Comparison of ENCODE assay signal across 2 cellular contexts in the genomic region with DNA sequence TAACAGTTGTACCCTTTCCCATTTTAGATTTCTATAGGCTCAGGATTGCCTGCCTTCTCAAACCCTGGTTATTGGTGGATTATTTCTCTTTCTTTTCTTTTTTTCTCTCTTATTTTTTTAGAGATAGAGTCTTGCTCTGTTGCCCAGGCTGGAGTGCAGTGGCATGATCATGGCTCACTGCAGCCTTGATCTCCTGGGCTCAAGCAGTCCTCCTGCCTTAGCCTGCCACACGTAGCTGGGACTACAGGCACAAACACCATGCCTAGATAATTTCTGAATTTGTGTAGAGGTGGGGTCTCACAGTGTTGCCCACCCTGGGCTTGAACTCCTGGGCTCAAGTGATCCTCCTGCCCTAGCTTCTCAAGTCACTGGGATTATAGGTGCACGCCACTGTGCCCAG.
A peak's percentile ranks its signal among the peaks of the same experiment; 100 is the strongest.
TF ChIP-seq lines count a peak whose summit lies in the region.

No MANE protein-coding gene starts in this region.

TF ChIP-seq in HepG2, 621 proteins besides CTCF, POLR2A, EP300 and RAD21:
- TF ChIP-seq EED (CRISPR knock-in tag; IDR thresholded peaks at IDR 0.05) (no peak), ZNF121 (CRISPR knock-in tag; IDR thresholded peaks at IDR 0.05) (peak; percentile 66; the same call in 1 of the 2 replicates)

TF ChIP-seq in SK-N-SH treated with all-trans-retinoic acid at 6 μM for 48 hours, 23 proteins besides CTCF, POLR2A, EP300 and RAD21:
- TF ChIP-seq ISL1 (CRISPR knock-in tag; IDR thresholded peaks at IDR 0.05): no peak
- TF ChIP-seq, protein P1, sequence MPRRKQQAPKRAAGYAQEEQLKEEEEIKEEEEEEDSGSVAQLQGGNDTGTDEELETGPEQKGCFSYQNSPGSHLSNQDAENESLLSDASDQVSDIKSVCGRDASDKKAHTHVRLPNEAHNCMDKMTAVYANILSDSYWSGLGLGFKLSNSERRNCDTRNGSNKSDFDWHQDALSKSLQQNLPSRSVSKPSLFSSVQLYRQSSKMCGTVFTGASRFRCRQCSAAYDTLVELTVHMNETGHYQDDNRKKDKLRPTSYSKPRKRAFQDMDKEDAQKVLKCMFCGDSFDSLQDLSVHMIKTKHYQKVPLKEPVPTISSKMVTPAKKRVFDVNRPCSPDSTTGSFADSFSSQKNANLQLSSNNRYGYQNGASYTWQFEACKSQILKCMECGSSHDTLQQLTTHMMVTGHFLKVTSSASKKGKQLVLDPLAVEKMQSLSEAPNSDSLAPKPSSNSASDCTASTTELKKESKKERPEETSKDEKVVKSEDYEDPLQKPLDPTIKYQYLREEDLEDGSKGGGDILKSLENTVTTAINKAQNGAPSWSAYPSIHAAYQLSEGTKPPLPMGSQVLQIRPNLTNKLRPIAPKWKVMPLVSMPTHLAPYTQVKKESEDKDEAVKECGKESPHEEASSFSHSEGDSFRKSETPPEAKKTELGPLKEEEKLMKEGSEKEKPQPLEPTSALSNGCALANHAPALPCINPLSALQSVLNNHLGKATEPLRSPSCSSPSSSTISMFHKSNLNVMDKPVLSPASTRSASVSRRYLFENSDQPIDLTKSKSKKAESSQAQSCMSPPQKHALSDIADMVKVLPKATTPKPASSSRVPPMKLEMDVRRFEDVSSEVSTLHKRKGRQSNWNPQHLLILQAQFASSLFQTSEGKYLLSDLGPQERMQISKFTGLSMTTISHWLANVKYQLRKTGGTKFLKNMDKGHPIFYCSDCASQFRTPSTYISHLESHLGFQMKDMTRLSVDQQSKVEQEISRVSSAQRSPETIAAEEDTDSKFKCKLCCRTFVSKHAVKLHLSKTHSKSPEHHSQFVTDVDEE (CRISPR knock-in tag; IDR thresholded peaks at IDR 0.05): no peak
- no peak for TF ChIP-seq SNAI2 (CRISPR knock-in tag; IDR thresholded peaks at IDR 0.05)
- no peak for TF ChIP-seq GLIS3 (CRISPR knock-in tag; IDR thresholded peaks at IDR 0.05)
- no peak for TF ChIP-seq ZFP30 (CRISPR knock-in tag; IDR thresholded peaks at IDR 0.05)
- TF ChIP-seq OSR1 (CRISPR knock-in tag; IDR thresholded peaks at IDR 0.05): no peak
- no peak for TF ChIP-seq ZFP3 (CRISPR knock-in tag; IDR thresholded peaks at IDR 0.05)
- no peak for TF ChIP-seq ZC3H10 (CRISPR knock-in tag; IDR thresholded peaks at IDR 0.05)
- TF ChIP-seq ESRRG (CRISPR knock-in tag; IDR thresholded peaks at IDR 0.05): no peak
- TF ChIP-seq BACH2 (CRISPR knock-in tag; IDR thresholded peaks at IDR 0.05; ENCODE audit: borderline replicate concordance): no peak
- TF ChIP-seq ZNF70 (CRISPR knock-in tag; IDR thresholded peaks at IDR 0.05): no peak
- TF ChIP-seq TCF4 (CRISPR knock-in tag; IDR thresholded peaks at IDR 0.05; ENCODE audit: borderline replicate concordance): no peak
- no peak for TF ChIP-seq TOX (CRISPR knock-in tag; IDR thresholded peaks at IDR 0.05; ENCODE audit: borderline replicate concordance)
- no peak for TF ChIP-seq PPARA (CRISPR knock-in tag; IDR thresholded peaks at IDR 0.05; ENCODE audit: borderline replicate concordance)
- TF ChIP-seq, protein P2, sequence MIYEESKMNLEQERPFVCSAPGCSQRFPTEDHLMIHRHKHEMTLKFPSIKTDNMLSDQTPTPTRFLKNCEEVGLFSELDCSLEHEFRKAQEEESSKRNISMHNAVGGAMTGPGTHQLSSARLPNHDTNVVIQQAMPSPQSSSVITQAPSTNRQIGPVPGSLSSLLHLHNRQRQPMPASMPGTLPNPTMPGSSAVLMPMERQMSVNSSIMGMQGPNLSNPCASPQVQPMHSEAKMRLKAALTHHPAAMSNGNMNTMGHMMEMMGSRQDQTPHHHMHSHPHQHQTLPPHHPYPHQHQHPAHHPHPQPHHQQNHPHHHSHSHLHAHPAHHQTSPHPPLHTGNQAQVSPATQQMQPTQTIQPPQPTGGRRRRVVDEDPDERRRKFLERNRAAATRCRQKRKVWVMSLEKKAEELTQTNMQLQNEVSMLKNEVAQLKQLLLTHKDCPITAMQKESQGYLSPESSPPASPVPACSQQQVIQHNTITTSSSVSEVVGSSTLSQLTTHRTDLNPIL (CRISPR knock-in tag; IDR thresholded peaks at IDR 0.05; ENCODE audit: low read depth): no peak
- TF ChIP-seq ZNF8 (CRISPR knock-in tag; IDR thresholded peaks at IDR 0.05): no peak
